Comparison of ENCODE assay signal across 30 cellular contexts in the genomic region with DNA sequence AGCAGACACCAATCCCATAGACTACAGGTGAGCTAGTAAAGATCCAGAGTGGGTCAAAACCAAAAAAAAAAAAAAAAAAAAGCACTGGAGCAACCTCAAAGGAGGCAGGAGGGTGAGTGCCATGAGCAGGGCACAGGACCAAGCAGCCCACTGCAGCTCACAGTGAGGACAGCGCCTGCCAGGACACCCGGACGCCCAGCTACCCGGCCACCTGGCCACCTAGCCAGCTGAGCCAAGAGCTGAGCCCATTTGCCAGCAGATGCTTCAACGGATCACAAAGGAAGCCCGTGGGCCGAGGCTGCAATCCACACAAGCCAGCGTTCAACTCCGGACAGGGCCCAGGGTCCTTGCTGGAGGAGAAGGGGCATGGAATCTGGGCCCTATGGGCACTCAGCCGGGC. TPM values are rescaled to one million over a fixed set of nuclear protein-coding genes. Genes with fewer than 3 reads are reported as not detected.
DNase-seq lines count a peak whose midpoint lies in the region; FAIRE-seq and TF ChIP-seq lines count a peak whose summit lies in the region.
"Had no signal": no experiment of that assay in that cellular context is flagged by ENCODE, and none has a peak within 500 bp of the region (broad histone marks: within the 10 kb centered on the region; RNA-seq: fewer than 3 reads in every experiment).

No MANE protein-coding gene starts in this region.

- no peak for FAIRE-seq in urothelium cell line (lab: Jason Lieb, UNC)
- FAIRE-seq: bronchial epithelial cell had no signal

- H3K36me3 ChIP-seq in neutrophil = no peaks in the 10 kb centered on the region
- H3K36me3 ChIP-seq: colonic mucosa had no signal

- peak overlapping the region; percentile 91 for H3K27ac ChIP-seq in neutrophil
- H3K27ac ChIP-seq: BLaER1, colonic mucosa, tibial nerve had no signal

- peaks cover 3% of the 10 kb centered on the region for H3K27me3 Mint-ChIP-seq in brain
- H3K27me3 Mint-ChIP-seq: IgD-negative memory B cell, naive B cell had no signal

- no peak overlapping the region for H3K4me3 Mint-ChIP-seq in brain
- H3K4me3 Mint-ChIP-seq: activated CD8-positive, alpha-beta T cell treated with anti-CD3 and anti-CD28 coated beads, Interleukin-2, amount 10 ng/mL, durations not matched to agents 7 days and 5 days; endodermal cell; stimulated activated effector memory CD8-positive, alpha-beta T cell treated with anti-CD3 and anti-CD28 coated beads, Interleukin-12 subunit alpha, Interleukin-12 subunit beta, amount 100 ng/mL, for 72 hours; T-helper 2 cell treated with Interferon-gamma antibody and Interleukin-4, amounts not matched to agents 5 μg/mL and 100 μg/mL, for 36 hours had no signal

- peaks cover 17% of the 10 kb centered on the region for H3K4me1 Mint-ChIP-seq in brain

- H3K27ac Mint-ChIP-seq in brain = peak overlapping the region in 3 of 5 experiments; percentile 33 to 43 (median 41)
- H3K27ac Mint-ChIP-seq: activated CD8-positive, alpha-beta T cell treated with anti-CD3 and anti-CD28 coated beads, Interleukin-2, amount 10 ng/mL, durations not matched to agents 7 days and 5 days; activated naive CD4-positive, alpha-beta T cell treated with anti-CD3 and anti-CD28 coated beads, Interleukin-2, amount 50 U/mL, for 72 hours; endodermal cell; stimulated activated effector memory CD8-positive, alpha-beta T cell treated with anti-CD3 and anti-CD28 coated beads, Interleukin-12 subunit alpha, Interleukin-12 subunit beta, amount 100 ng/mL, for 72 hours; T-helper 2 cell treated with Interferon-gamma antibody and Interleukin-4, amounts not matched to agents 5 μg/mL and 100 μg/mL, for 36 hours had no signal

- H3K9me3 ChIP-seq in neutrophil = no peaks in the 10 kb centered on the region
- H3K9me3 ChIP-seq: BLaER1, colonic mucosa, tibial nerve had no signal

- H3K27me3 ChIP-seq in neutrophil = no peaks in the 10 kb centered on the region
- H3K27me3 ChIP-seq: BLaER1, colonic mucosa, tibial nerve had no signal

- peaks cover 29% of the 10 kb centered on the region for H3K36me3 Mint-ChIP-seq in brain
- H3K36me3 Mint-ChIP-seq: activated naive CD4-positive, alpha-beta T cell treated with anti-CD3 and anti-CD28 coated beads, Interleukin-2, amount 50 U/mL, for 72 hours; naive B cell; stimulated activated effector memory CD8-positive, alpha-beta T cell treated with anti-CD3 and anti-CD28 coated beads, Interleukin-12 subunit alpha, Interleukin-12 subunit beta, amount 100 ng/mL, for 72 hours had no signal

- peaks cover 69 to 91% of the 10 kb centered on the region in 2 experiments for H3K4me1 ChIP-seq in neutrophil (ENCODE audit: control insufficient read depth in 1 of 2, insufficient read depth in 1 of 2, low read depth in 1 of 2, low read length in 1 of 2)

- peak overlapping the region in 1 of 2 experiments; percentile 43 for H3K4me3 ChIP-seq in neutrophil (ENCODE audit: low read depth in 1 of 2, low read length in 1 of 2)
- H3K4me3 ChIP-seq: BLaER1, colonic mucosa, tibial nerve had no signal

- TF ChIP-seq CTCF in brain (conservative IDR thresholded peaks at IDR 0.05) (no peak), neutrophil (IDR thresholded peaks at IDR 0.05) (no peak)

- peaks cover 0 to 3% (median 0%) of the 10 kb centered on the region in 5 experiments for H3K9me3 Mint-ChIP-seq in brain
- H3K9me3 Mint-ChIP-seq: activated naive CD4-positive, alpha-beta T cell treated with anti-CD3 and anti-CD28 coated beads, Interleukin-2, amount 50 U/mL, for 72 hours; IgD-negative memory B cell; naive B cell; stimulated activated effector memory CD8-positive, alpha-beta T cell treated with anti-CD3 and anti-CD28 coated beads, Interleukin-12 subunit alpha, Interleukin-12 subunit beta, amount 100 ng/mL, for 72 hours; T-helper 2 cell treated with Interferon-gamma antibody and Interleukin-4, amounts not matched to agents 5 μg/mL and 100 μg/mL, for 36 hours had no signal

- in situ Hi-C loops in G401 (cut with HindIII; ENCODE audit: low sequenced_read_pairs) = no loop called here

- DNase-seq in G401 (ENCODE audit: low spot score) (peak; percentile 90), NCI-H1092 (lab: John Stamatoyannopoulos, UW) (peak; percentile 46), epidermal melanocyte (ENCODE audit: insufficient read length, low spot score) (no peak), activated gamma-delta T cell treated with Interleukin-2 at 50 U/mL for 16 hours (no peak), urothelium cell line (ENCODE audit: low spot score) (no peak)
- DNase-seq: activated CD4-positive, alpha-beta T cell treated with anti-CD3 and anti-CD28 coated beads for 4 hours; activated CD8-positive, alpha-beta T cell treated with anti-CD3 and anti-CD28 coated beads, Interleukin-2, amount 10 ng/mL, durations not matched to agents 7 days and 5 days; colonic mucosa; COR-L47; DMS79 treated with DMSO at 0.1 percent for 48 hours; endodermal cell; foreskin fibroblast; head of caudate nucleus; naive B cell; NCI-H1694 treated with DMSO at 0.1 percent for 48 hours; NCI-H2171 treated with DMSO at 0.1 percent for 48 hours; NCI-H524 treated with DMSO at 0.1 percent for 48 hours; occipital lobe had no signal

RNA-seq across cellular contexts. Expression of a gene that starts 15.1 kb away (rescaled TPM):
- total RNA-seq in G401 (2014; rRNA removed; shearing (Covaris generic)) = 45.5 and 46.3 TPM in 2 replicates
- 21.6 TPM for polyA plus RNA-seq in brain (ENCODE audit: insufficient read depth, low read depth, low replicate concordance)

RNA-seq across cellular contexts. Expression of a gene that starts 32.9 kb away (rescaled TPM):
- total RNA-seq in G401 (2014; rRNA removed; shearing (Covaris generic)) = 250 and 260 TPM in 2 replicates
- 147 TPM for polyA plus RNA-seq in brain (ENCODE audit: insufficient read depth, low read depth, low replicate concordance)

RNA-seq across cellular contexts. Expression of a gene that starts 44.3 kb away (rescaled TPM):
- 53.0 and 60.8 TPM in 2 replicates for total RNA-seq in G401 (2014; rRNA removed; shearing (Covaris generic))
- 28.1 TPM for polyA plus RNA-seq in brain (ENCODE audit: insufficient read depth, low read depth, low replicate concordance)

RNA-seq across cellular contexts. Expression of a gene that starts 54.5 kb away (rescaled TPM):
- not detected in 2 replicates for total RNA-seq in G401 (2014; rRNA removed; shearing (Covaris generic))
- 8.3 TPM for polyA plus RNA-seq in brain (ENCODE audit: insufficient read depth, low read depth, low replicate concordance)
- total RNA-seq: activated CD8-positive, alpha-beta T cell treated with anti-CD3 and anti-CD28 coated beads, Interleukin-2, amount 10 ng/mL, durations not matched to agents 7 days and 5 days; activated naive CD4-positive, alpha-beta T cell treated with anti-CD3 and anti-CD28 coated beads, Interleukin-2, amount 50 U/mL, for 72 hours; bronchial epithelial cell; esophagus mucosa had no signal
- polyA plus RNA-seq: IgD-negative memory B cell had no signal

RNA-seq across cellular contexts. Expression of a gene that starts 57.0 kb away (rescaled TPM):
- 2.6 and 12.2 TPM in 2 replicates for total RNA-seq in G401 (2014; rRNA removed; shearing (Covaris generic))
- 83.1 TPM for polyA plus RNA-seq in brain (ENCODE audit: insufficient read depth, low read depth, low replicate concordance)
- total RNA-seq: activated CD8-positive, alpha-beta T cell treated with anti-CD3 and anti-CD28 coated beads, Interleukin-2, amount 10 ng/mL, durations not matched to agents 7 days and 5 days; activated naive CD4-positive, alpha-beta T cell treated with anti-CD3 and anti-CD28 coated beads, Interleukin-2, amount 50 U/mL, for 72 hours; bronchial epithelial cell; esophagus mucosa; tibial nerve had no signal
- polyA plus RNA-seq: AG04450, IgD-negative memory B cell, liver had no signal

Comparison
In these comparisons a context has a peak if more than half of its experiments do, and no peak if none do; other contexts are left out.
1. DNase-seq: peak in G401 (single experiment) and NCI-H1092 (single experiment); none in epidermal melanocyte (single experiment), activated gamma-delta T cell treated with Interleukin-2 at 50 U/mL for 16 hours (single experiment) and urothelium cell line (single experiment).